Comparison of ENCODE assay signal across 10 cellular contexts in genomic region chr13:53137777-53138176, GRCh38.
DNase-seq lines count a peak whose midpoint lies in the region; ATAC-seq and TF ChIP-seq lines count a peak whose summit lies in the region.
"Had no signal": no experiment of that assay in that cellular context is flagged by ENCODE, and none has a peak within 500 bp of the region (broad histone marks: within the 10 kb centered on the region; RNA-seq: fewer than 3 reads in every experiment).

No MANE protein-coding gene starts in this region.

- no peaks in the 10 kb centered on the region for H3K4me1 ChIP-seq in stomach

- TF ChIP-seq EP300 in stomach (IDR thresholded peaks at IDR 0.05) = no peak

- CTCF ChIA-PET in RWPE1 (lab: Yijun Ruan, JAX) = no interaction called here

- 38 to 61% (median 54%) methylated on average over 1 of the region's 1 CpG for WGBS in stomach, 5 donors

- TF ChIP-seq POLR2A in stomach (IDR thresholded peaks at IDR 0.05) = no peak

- ATAC-seq in HG02938 (IDR thresholded peaks at IDR 0.05; ENCODE audit: unreplicated experiment) = no peak
- ATAC-seq: T-helper 17 cell had no signal

- H3K4me3 ChIP-seq in foreskin fibroblast (ENCODE audit: low read depth in 1 of 2, low read length in 2 of 2) (no peak overlapping the region), stomach (no peak overlapping the region), WERI-Rb-1 (ENCODE audit: low read depth, low read length) (no peak overlapping the region)

- peaks cover 0 to 10% (median 0%) of the 10 kb centered on the region in 3 donors for H3K27me3 ChIP-seq in stomach
- peaks cover 9% of the 10 kb centered on the region for H3K27me3 ChIP-seq in WERI-Rb-1 (ENCODE audit: insufficient read depth, low read depth, severe bottlenecking)

- H3K9me3 ChIP-seq in stomach = no peaks in the 10 kb centered on the region
- no peaks in the 10 kb centered on the region for H3K9me3 ChIP-seq in WERI-Rb-1 (ENCODE audit: severe bottlenecking)

- no peak for TF ChIP-seq CTCF in RWPE1 (conservative IDR thresholded peaks at IDR 0.05; ENCODE audit: low read depth)
- no peak for TF ChIP-seq CTCF in foreskin fibroblast (IDR thresholded peaks at IDR 0.05; ENCODE audit: low read depth, low read length)
- no peak for TF ChIP-seq CTCF in stomach (IDR thresholded peaks at IDR 0.05)
- TF ChIP-seq CTCF in WERI-Rb-1 (IDR thresholded peaks at IDR 0.05; ENCODE audit: low read depth, low read length) = no peak

- POLR2A ChIA-PET in RWPE1 (lab: Yijun Ruan, JAX; ENCODE audit: low non-redundant PET) = no interaction called here

- H3K36me3 ChIP-seq in stomach (no peaks in the 10 kb centered on the region), WERI-Rb-1 (no peaks in the 10 kb centered on the region)

- intact Hi-C loops in stomach (cut with DNase I; ENCODE audit: low total_unique reads) = no loop called here

- DNase-seq in GM04503 (ENCODE audit: low read depth) (peak; percentile 11), RWPE1 (ENCODE audit: low spot score) (peak; percentile 9), foreskin fibroblast (peak; percentile 18 to 45), stomach (no peak), WERI-Rb-1 (no peak)
- no peak for DNase-seq in activated CD4-positive, alpha-beta T cell treated with anti-CD3 and anti-CD28 coated beads for 48 hours
- DNase-seq: effector CD8-positive, alpha-beta T cell; NCI-H1436; T-helper 17 cell had no signal

- H3K27ac ChIP-seq in RWPE1 = no peak overlapping the region
- peak overlapping the region in 3 of 5 donors; percentile 5 to 60 (median 50) for H3K27ac ChIP-seq in stomach
- no peak overlapping the region for H3K27ac ChIP-seq in WERI-Rb-1

Comparison
In these comparisons a context has a peak if more than half of its experiments do, and no peak if none do; other contexts are left out.
1. DNase-seq: peak in GM04503 (single experiment), RWPE1 (single experiment) and foreskin fibroblast (2 of 2); none in stomach (single experiment), activated CD4-positive, alpha-beta T cell treated with anti-CD3 and anti-CD28 coated beads for 48 hours (single experiment) and WERI-Rb-1 (single experiment).
2. H3K27ac ChIP-seq: peak in stomach (3 of 5); none in RWPE1 (single experiment) and WERI-Rb-1 (single experiment).